In genomic region chr22:44870021-44870420, GRCh38 we compare ENCODE assay signal across 12 cellular contexts.
DNase-seq lines count a peak whose midpoint lies in the region; ATAC-seq, FAIRE-seq and TF ChIP-seq lines count a peak whose summit lies in the region.
"Had no signal": no experiment of that assay in that cellular context is flagged by ENCODE, and none has a peak within 500 bp of the region (broad histone marks: within the 10 kb centered on the region; RNA-seq: fewer than 3 reads in every experiment).

No MANE protein-coding gene starts in this region.

- DNase-seq in NCI-H2196 (lab: John Stamatoyannopoulos, UW; ENCODE audit: unreplicated experiment) (peak; percentile 12), NCI-H2196 treated with DMSO at 0.1 percent for 48 hours (lab: John Stamatoyannopoulos, UW; ENCODE audit: unreplicated experiment) (no peak), NCI-H2107 treated with DMSO at 0.1 percent for 48 hours (lab: John Stamatoyannopoulos, UW; ENCODE audit: unreplicated experiment) (peak; percentile 7), caudate nucleus (lab: John Stamatoyannopoulos, UW) (peak in 44 of 61 donors; percentile 6 to 87 (median 40)), putamen (ENCODE audit: low spot score) (peak; percentile 65), D721Med (ENCODE audit: insufficient read length, low spot score) (no peak)
- DNase-seq in effector memory CD4-positive, alpha-beta T cell: no peak
- DNase-seq: Kasumi-1, retina, SW 1271 had no signal

- FAIRE-seq in D721Med (lab: Jason Lieb, UNC): no peak
- FAIRE-seq: islet of Langerhans had no signal

- no peak overlapping the region for H3K4me3 ChIP-seq in effector memory CD4-positive, alpha-beta T cell (ENCODE audit: insufficient read depth, low read depth, low read length, poor library complexity, severe bottlenecking)

- no peaks in the 10 kb centered on the region for H3K9me3 ChIP-seq in effector memory CD4-positive, alpha-beta T cell (ENCODE audit: control insufficient read depth, low read length)

- no peaks in the 10 kb centered on the region for H3K27me3 ChIP-seq in effector memory CD4-positive, alpha-beta T cell (replicated peaks; ENCODE audit: control insufficient read depth, insufficient read depth, low read length, poor library complexity, severe bottlenecking)

- H3K36me3 ChIP-seq in effector memory CD4-positive, alpha-beta T cell (ENCODE audit: control insufficient read depth, insufficient read depth, low read length): no peaks in the 10 kb centered on the region

- TF ChIP-seq CTCF in D721Med (IDR thresholded peaks at IDR 0.05; ENCODE audit: insufficient read depth, missing control alignments): no peak

- no peak overlapping the region for H3K27ac ChIP-seq in caudate nucleus (ENCODE audit: low read depth, low read length)
- H3K27ac ChIP-seq in effector memory CD4-positive, alpha-beta T cell (ENCODE audit: insufficient read depth, low read length, poor library complexity, severe bottlenecking): no peak overlapping the region

- no peak for ATAC-seq in GM19351 (IDR thresholded peaks at IDR 0.05; ENCODE audit: unreplicated experiment)

- no peaks in the 10 kb centered on the region for H3K4me1 ChIP-seq in effector memory CD4-positive, alpha-beta T cell (ENCODE audit: control insufficient read depth, insufficient read depth, low read length, poor library complexity, severe bottlenecking)

Comparison
In these comparisons a context has a peak if more than half of its experiments do, and no peak if none do; other contexts are left out.
1. DNase-seq: peak in NCI-H2196 (single experiment), NCI-H2107 treated with DMSO at 0.1 percent for 48 hours (single experiment), caudate nucleus (44 of 61) and putamen (single experiment); none in NCI-H2196 treated with DMSO at 0.1 percent for 48 hours (single experiment), D721Med (single experiment) and effector memory CD4-positive, alpha-beta T cell (0 of 3).